4 cellular contexts compared by ENCODE assay signal in genomic region chr22:22221043-22221442, GRCh38. TPM values are rescaled to one million over a fixed set of nuclear protein-coding genes. Genes with fewer than 3 reads are reported as not detected.
"Had no signal": no experiment of that assay in that cellular context is flagged by ENCODE, and none has a peak within 500 bp of the region (broad histone marks: within the 10 kb centered on the region; RNA-seq: fewer than 3 reads in every experiment).

No MANE protein-coding gene starts in this region.

RNA-seq across cellular contexts. Expression of gene VPREB1, which starts 23.5 kb away (rescaled TPM):
- total RNA-seq: HepG2, HT-29, HT1080, IMR-90 had no signal
- polyA plus RNA-seq: HepG2, IMR-90 had no signal
